Comparison of ENCODE assay signal across 14 cellular contexts in genomic region chr17:42274273-42274542, GRCh38. TPM values are rescaled to one million over a fixed set of nuclear protein-coding genes. Genes with fewer than 3 reads are reported as not detected.
A peak's percentile ranks its signal among the peaks of the same experiment; 100 is the strongest.
DNase-seq lines count a peak whose midpoint lies in the region; ATAC-seq and TF ChIP-seq lines count a peak whose summit lies in the region.
"Had no signal": no experiment of that assay in that cellular context is flagged by ENCODE, and none has a peak within 500 bp of the region (broad histone marks: within the 10 kb centered on the region; RNA-seq: fewer than 3 reads in every experiment).

No MANE protein-coding gene starts in this region.

- WGBS in transverse colon (ENCODE audit: low coverage in 1 of 2), 2 donors, result 81 to 82% methylated on average over 3 of the region's 3 CpGs

- no peak for ATAC-seq in activated T-cell treated with anti-CD3 and anti-CD28 coated beads, Interleukin-2, amount 50 U/mL, for 4 hours
- ATAC-seq in esophagus mucosa, result no peak

- peak overlapping the region; percentile 62 for H3K4me3 ChIP-seq in mononuclear cell (ENCODE audit: low read length)
- H3K4me3 ChIP-seq in transverse colon, result no peak overlapping the region
- H3K4me3 ChIP-seq: thyroid gland had no signal

- H3K9me3 Mint-ChIP-seq in activated naive CD4-positive, alpha-beta T cell treated with anti-CD3 and anti-CD28 coated beads for 36 hours, result no peaks in the 10 kb centered on the region
- no peaks in the 10 kb centered on the region for H3K9me3 Mint-ChIP-seq in activated T-cell treated with anti-CD3 and anti-CD28 coated beads, Interleukin-2, amount 50 U/mL, for 4 hours
- no peaks in the 10 kb centered on the region for H3K9me3 Mint-ChIP-seq in Calu3 (ENCODE audit: low read depth, unreplicated experiment)

- peak overlapping the region; percentile 97 for H3K27ac Mint-ChIP-seq in activated naive CD4-positive, alpha-beta T cell treated with anti-CD3 and anti-CD28 coated beads for 36 hours
- no peak overlapping the region for H3K27ac Mint-ChIP-seq in Calu3 (ENCODE audit: unreplicated experiment)

- no peaks in the 10 kb centered on the region for H3K9me3 ChIP-seq in mononuclear cell (ENCODE audit: low read depth, low read length)
- H3K9me3 ChIP-seq in transverse colon, result no peaks in the 10 kb centered on the region
- H3K9me3 ChIP-seq: thyroid gland had no signal

- H3K27me3 ChIP-seq in mononuclear cell (ENCODE audit: insufficient read depth, low read length) (no peaks in the 10 kb centered on the region), transverse colon (no peaks in the 10 kb centered on the region)
- H3K27me3 ChIP-seq: thyroid gland had no signal

- no peak for TF ChIP-seq POLR2A in transverse colon (IDR thresholded peaks at IDR 0.05)

- peak overlapping the region; percentile 96 for H3K4me3 Mint-ChIP-seq in activated naive CD4-positive, alpha-beta T cell treated with anti-CD3 and anti-CD28 coated beads for 36 hours
- H3K4me3 Mint-ChIP-seq in activated T-cell treated with anti-CD3 and anti-CD28 coated beads, Interleukin-2, amount 50 U/mL, for 4 hours, result peak overlapping the region; percentile 99
- no peak overlapping the region for H3K4me3 Mint-ChIP-seq in Calu3 (ENCODE audit: low read depth, unreplicated experiment)

- TF ChIP-seq CTCF in transverse colon (IDR thresholded peaks at IDR 0.05) (no peak), Calu3 (IDR thresholded peaks at IDR 0.05; ENCODE audit: unreplicated experiment) (no peak)

- peaks cover 49% of the 10 kb centered on the region for H3K4me1 ChIP-seq in mononuclear cell (ENCODE audit: insufficient read depth, low read length)
- H3K4me1 ChIP-seq in transverse colon, result peaks cover 0 to 65% (median 33%) of the 10 kb centered on the region in 4 donors

- BruUV-seq in Calu3 (replicated peaks; lab: Mats Ljungman, UMichigan), result no TSS peak

- peak overlapping the region in 3 of 4 donors; percentile 91 to 97 (median 92) for H3K27ac ChIP-seq in transverse colon
- H3K27ac ChIP-seq: thyroid gland had no signal

- DNase-seq in activated naive CD4-positive, alpha-beta T cell treated with anti-CD3 and anti-CD28 coated beads for 36 hours, result no peak
- DNase-seq in activated naive CD4-positive, alpha-beta T cell treated with Interleukin-2 at 50 U/mL for 16 hours, result no peak
- no peak for DNase-seq in activated T-cell treated with anti-CD3 and anti-CD28 coated beads, Interleukin-2, amount 50 U/mL, for 4 hours
- DNase-seq in transverse colon (no peak), DMS79 treated with DMSO at 0.1 percent for 48 hours (lab: John Stamatoyannopoulos, UW) (no peak), Calu3 (no peak)
- DNase-seq: activated effector memory CD4-positive, alpha-beta T cell treated with Interleukin-2 at 50 U/mL for 16 hours; H7; NK-92 treated with Interleukin-12 subunit alpha and Interleukin-12 subunit beta, amount 100 ng/mL, for 24 hours; stimulated activated CD4-positive, alpha-beta T cell treated with anti-CD3 and anti-CD28 coated beads, Interleukin-1b, Interleukin-23, amount 100 ng/mL, for 48 hours; T1000; thyroid gland had no signal

- H3K36me3 ChIP-seq in transverse colon, result no peaks in the 10 kb centered on the region
- H3K36me3 ChIP-seq: thyroid gland had no signal

- intact Hi-C loops in activated naive CD4-positive, alpha-beta T cell treated with anti-CD3 and anti-CD28 coated beads for 36 hours (cut with micrococcal nuclease), result loop anchor here (5.0 to 10.0 kb wide), 2 partner anchors 409 to 898 kb away; partner anchors contain the start of genes KLHL11 and NBR1
- intact Hi-C loops in transverse colon (cut with DNase I; ENCODE audit: low total_unique reads), result no loop called here
- intact Hi-C loops in Calu3 (cut with micrococcal nuclease; ENCODE audit: unreplicated experiment), result loop anchor here (10.0 kb wide), 1 partner anchor 139 kb away; no protein-coding TSS in a partner anchor

- H3K27me3 Mint-ChIP-seq in activated naive CD4-positive, alpha-beta T cell treated with anti-CD3 and anti-CD28 coated beads for 36 hours (ENCODE audit: low read depth), result no peaks in the 10 kb centered on the region
- H3K27me3 Mint-ChIP-seq in activated T-cell treated with anti-CD3 and anti-CD28 coated beads, Interleukin-2, amount 50 U/mL, for 4 hours (ENCODE audit: low read depth), result no peaks in the 10 kb centered on the region
- H3K27me3 Mint-ChIP-seq in Calu3 (ENCODE audit: unreplicated experiment), result no peaks in the 10 kb centered on the region

- H3K4me1 Mint-ChIP-seq in activated naive CD4-positive, alpha-beta T cell treated with anti-CD3 and anti-CD28 coated beads for 36 hours (ENCODE audit: low read depth), result peaks cover 55% of the 10 kb centered on the region
- H3K4me1 Mint-ChIP-seq in activated T-cell treated with anti-CD3 and anti-CD28 coated beads, Interleukin-2, amount 50 U/mL, for 4 hours (ENCODE audit: low read depth), result peaks cover 65% of the 10 kb centered on the region
- peaks cover 39% of the 10 kb centered on the region for H3K4me1 Mint-ChIP-seq in Calu3 (ENCODE audit: low read depth, unreplicated experiment)

- H3K36me3 Mint-ChIP-seq in activated naive CD4-positive, alpha-beta T cell treated with anti-CD3 and anti-CD28 coated beads for 36 hours (ENCODE audit: low read depth), result peaks cover 36% of the 10 kb centered on the region
- peaks cover 10% of the 10 kb centered on the region for H3K36me3 Mint-ChIP-seq in activated T-cell treated with anti-CD3 and anti-CD28 coated beads, Interleukin-2, amount 50 U/mL, for 4 hours (ENCODE audit: insufficient read depth)
- peaks cover 24% of the 10 kb centered on the region for H3K36me3 Mint-ChIP-seq in Calu3 (ENCODE audit: insufficient read depth, unreplicated experiment)

- CTCF ChIA-PET in activated naive CD4-positive, alpha-beta T cell treated with anti-CD3 and anti-CD28 coated beads for 36 hours (lab: Charles Lee), result interaction anchor here (0.6 to 8.1 kb wide), 4 partner anchors 24 to 129 kb away, joined by 3 to 46 read pairs (median 10); no protein-coding TSS in a partner anchor
- CTCF ChIA-PET in Calu3 (lab: Charles Lee), result interaction anchor here (0.6 kb wide), 1 partner anchor 850 kb away, joined by 4 read pairs; the partner anchor contains the start of gene KRT37

- in situ Hi-C loops in transverse colon (cut with MboI; ENCODE audit: low pct_ligation_motif_present in 1 of 4, low pct_unique_long_range_greater_than_20kb in 1 of 4, low sequenced_read_pairs in 3 of 4), result no loop called here

- no peak for TF ChIP-seq EP300 in transverse colon (IDR thresholded peaks at IDR 0.05; ENCODE audit: low read depth)

RNA-seq across cellular contexts. Expression of gene STAT5B, which starts 2.0 kb away (rescaled TPM):
- total RNA-seq in activated naive CD4-positive, alpha-beta T cell treated with anti-CD3 and anti-CD28 coated beads for 36 hours, result 100 to 1,000 TPM; 185 to 192 TPM
- 10 to 100 TPM; 62.9 to 86.7 (median 71.9) TPM for total RNA-seq in activated T-cell treated with anti-CD3 and anti-CD28 coated beads, Interleukin-2, amount 50 U/mL, for 4 hours
- 60.2 TPM for total RNA-seq in mononuclear cell
- 100 to 1,000 TPM in 2 of 4 donors, 10 to 100 TPM in 2; 51.3 to 151 (median 79.1) TPM for total RNA-seq in transverse colon
- total RNA-seq in esophagus mucosa, result 18.1 TPM
- 45.4 and 45.8 TPM in 2 replicates for total RNA-seq in Calu3 (2022)

RNA-seq across cellular contexts. Expression of gene STAT5A, which starts 14.1 kb away (rescaled TPM):
- total RNA-seq in activated naive CD4-positive, alpha-beta T cell treated with anti-CD3 and anti-CD28 coated beads for 36 hours, result 100 to 1,000 TPM; 165 to 174 TPM
- 100 to 1,000 TPM; 193 to 264 (median 220) TPM for total RNA-seq in activated T-cell treated with anti-CD3 and anti-CD28 coated beads, Interleukin-2, amount 50 U/mL, for 4 hours
- 117 TPM for total RNA-seq in mononuclear cell
- 10 to 100 TPM; 36.2 to 93.7 (median 50.3) TPM for total RNA-seq in transverse colon
- total RNA-seq in esophagus mucosa, result 6.9 TPM
- total RNA-seq in Calu3 (2022), result 3.1 and 3.9 TPM in 2 replicates
